In genomic region chr11:71449596-71449995, GRCh38 we compare ENCODE assay signal across 1 cellular context.
TF ChIP-seq lines count a peak whose summit lies in the region.

No MANE protein-coding gene starts in this region.

TF ChIP-seq in GM23338, 12 proteins besides CTCF, POLR2A, EP300 and RAD21 (continued from another document):
- TF ChIP-seq, protein P1, sequence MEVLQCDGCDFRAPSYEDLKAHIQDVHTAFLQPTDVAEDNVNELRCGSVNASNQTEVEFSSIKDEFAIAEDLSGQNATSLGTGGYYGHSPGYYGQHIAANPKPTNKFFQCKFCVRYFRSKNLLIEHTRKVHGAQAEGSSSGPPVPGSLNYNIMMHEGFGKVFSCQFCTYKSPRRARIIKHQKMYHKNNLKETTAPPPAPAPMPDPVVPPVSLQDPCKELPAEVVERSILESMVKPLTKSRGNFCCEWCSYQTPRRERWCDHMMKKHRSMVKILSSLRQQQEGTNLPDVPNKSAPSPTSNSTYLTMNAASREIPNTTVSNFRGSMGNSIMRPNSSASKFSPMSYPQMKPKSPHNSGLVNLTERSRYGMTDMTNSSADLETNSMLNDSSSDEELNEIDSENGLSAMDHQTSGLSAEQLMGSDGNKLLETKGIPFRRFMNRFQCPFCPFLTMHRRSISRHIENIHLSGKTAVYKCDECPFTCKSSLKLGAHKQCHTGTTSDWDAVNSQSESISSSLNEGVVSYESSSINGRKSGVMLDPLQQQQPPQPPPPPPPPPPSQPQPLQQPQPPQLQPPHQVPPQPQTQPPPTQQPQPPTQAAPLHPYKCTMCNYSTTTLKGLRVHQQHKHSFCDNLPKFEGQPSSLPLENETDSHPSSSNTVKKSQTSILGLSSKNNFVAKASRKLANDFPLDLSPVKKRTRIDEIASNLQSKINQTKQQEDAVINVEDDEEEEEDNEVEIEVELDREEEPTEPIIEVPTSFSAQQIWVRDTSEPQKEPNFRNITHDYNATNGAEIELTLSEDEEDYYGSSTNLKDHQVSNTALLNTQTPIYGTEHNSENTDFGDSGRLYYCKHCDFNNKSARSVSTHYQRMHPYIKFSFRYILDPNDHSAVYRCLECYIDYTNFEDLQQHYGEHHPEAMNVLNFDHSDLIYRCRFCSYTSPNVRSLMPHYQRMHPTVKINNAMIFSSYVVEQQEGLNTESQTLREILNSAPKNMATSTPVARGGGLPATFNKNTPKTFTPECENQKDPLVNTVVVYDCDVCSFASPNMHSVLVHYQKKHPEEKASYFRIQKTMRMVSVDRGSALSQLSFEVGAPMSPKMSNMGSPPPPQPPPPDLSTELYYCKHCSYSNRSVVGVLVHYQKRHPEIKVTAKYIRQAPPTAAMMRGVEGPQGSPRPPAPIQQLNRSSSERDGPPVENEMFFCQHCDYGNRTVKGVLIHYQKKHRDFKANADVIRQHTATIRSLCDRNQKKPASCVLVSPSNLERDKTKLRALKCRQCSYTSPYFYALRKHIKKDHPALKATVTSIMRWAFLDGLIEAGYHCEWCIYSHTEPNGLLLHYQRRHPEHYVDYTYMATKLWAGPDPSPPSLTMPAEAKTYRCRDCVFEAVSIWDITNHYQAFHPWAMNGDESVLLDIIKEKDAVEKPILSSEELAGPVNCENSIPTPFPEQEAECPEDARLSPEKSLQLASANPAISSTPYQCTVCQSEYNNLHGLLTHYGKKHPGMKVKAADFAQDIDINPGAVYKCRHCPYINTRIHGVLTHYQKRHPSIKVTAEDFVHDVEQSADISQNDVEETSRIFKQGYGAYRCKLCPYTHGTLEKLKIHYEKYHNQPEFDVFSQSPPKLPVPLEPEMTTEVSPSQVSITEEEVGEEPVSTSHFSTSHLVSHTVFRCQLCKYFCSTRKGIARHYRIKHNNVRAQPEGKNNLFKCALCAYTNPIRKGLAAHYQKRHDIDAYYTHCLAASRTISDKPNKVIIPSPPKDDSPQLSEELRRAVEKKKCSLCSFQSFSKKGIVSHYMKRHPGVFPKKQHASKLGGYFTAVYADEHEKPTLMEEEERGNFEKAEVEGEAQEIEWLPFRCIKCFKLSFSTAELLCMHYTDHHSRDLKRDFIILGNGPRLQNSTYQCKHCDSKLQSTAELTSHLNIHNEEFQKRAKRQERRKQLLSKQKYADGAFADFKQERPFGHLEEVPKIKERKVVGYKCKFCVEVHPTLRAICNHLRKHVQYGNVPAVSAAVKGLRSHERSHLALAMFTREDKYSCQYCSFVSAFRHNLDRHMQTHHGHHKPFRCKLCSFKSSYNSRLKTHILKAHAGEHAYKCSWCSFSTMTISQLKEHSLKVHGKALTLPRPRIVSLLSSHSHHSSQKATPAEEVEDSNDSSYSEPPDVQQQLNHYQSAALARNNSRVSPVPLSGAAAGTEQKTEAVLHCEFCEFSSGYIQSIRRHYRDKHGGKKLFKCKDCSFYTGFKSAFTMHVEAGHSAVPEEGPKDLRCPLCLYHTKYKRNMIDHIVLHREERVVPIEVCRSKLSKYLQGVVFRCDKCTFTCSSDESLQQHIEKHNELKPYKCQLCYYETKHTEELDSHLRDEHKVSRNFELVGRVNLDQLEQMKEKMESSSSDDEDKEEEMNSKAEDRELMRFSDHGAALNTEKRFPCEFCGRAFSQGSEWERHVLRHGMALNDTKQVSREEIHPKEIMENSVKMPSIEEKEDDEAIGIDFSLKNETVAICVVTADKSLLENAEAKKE (CRISPR knock-in tag; IDR thresholded peaks at IDR 0.05), result no peak
- TF ChIP-seq REST (IDR thresholded peaks at IDR 0.05; ENCODE audit: unreplicated experiment) (no peak), POLR2AphosphoS5 (IDR thresholded peaks at IDR 0.05; ENCODE audit: low read depth) (no peak), ZNF331 (CRISPR knock-in tag; IDR thresholded peaks at IDR 0.05; ENCODE audit: low read depth) (no peak), EZH2 (IDR thresholded peaks at IDR 0.05; ENCODE audit: low read depth, unreplicated experiment) (no peak), JUNB (IDR thresholded peaks at IDR 0.05; ENCODE audit: unreplicated experiment) (no peak), ZNF114 (CRISPR knock-in tag; IDR thresholded peaks at IDR 0.05) (no peak)
- TF ChIP-seq, protein P2, sequence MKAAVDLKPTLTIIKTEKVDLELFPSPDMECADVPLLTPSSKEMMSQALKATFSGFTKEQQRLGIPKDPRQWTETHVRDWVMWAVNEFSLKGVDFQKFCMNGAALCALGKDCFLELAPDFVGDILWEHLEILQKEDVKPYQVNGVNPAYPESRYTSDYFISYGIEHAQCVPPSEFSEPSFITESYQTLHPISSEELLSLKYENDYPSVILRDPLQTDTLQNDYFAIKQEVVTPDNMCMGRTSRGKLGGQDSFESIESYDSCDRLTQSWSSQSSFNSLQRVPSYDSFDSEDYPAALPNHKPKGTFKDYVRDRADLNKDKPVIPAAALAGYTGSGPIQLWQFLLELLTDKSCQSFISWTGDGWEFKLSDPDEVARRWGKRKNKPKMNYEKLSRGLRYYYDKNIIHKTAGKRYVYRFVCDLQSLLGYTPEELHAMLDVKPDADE (IDR thresholded peaks at IDR 0.05), result no peak
